10 cellular contexts compared by ENCODE assay signal in genomic region chr20:18364768-18365167, GRCh38.
"Had no signal": no experiment of that assay in that cellular context is flagged by ENCODE, and none has a peak within 500 bp of the region (broad histone marks: within the 10 kb centered on the region; RNA-seq: fewer than 3 reads in every experiment).

No MANE protein-coding gene starts in this region.

- ATAC-seq: GM23338 had no signal

- H3K9ac ChIP-seq: KMS-11 had no signal

- DNase-seq: H9, HCEC 1CT, HFFc6, IMR-90, KBM-7 had no signal

- H2AFZ ChIP-seq: GM23338 had no signal

- FAIRE-seq: H1, H54, HTR-8/SVneo had no signal

- H3K4me3 ChIP-seq: GM23338 had no signal

- H3K4me2 ChIP-seq: GM23338, KMS-11 had no signal

- H3K27ac ChIP-seq: KMS-11 had no signal
